In genomic region chr22:47862394-47862793, GRCh38 we compare ENCODE assay signal across 6 cellular contexts.
"Had no signal": no experiment of that assay in that cellular context is flagged by ENCODE, and none has a peak within 500 bp of the region (broad histone marks: within the 10 kb centered on the region; RNA-seq: fewer than 3 reads in every experiment).

No MANE protein-coding gene starts in this region.

- H3K4me1 Mint-ChIP-seq: IgD-negative memory B cell had no signal

- DNase-seq: IMR-90, KBM-7 had no signal

- ATAC-seq: HepG2, K562 had no signal

- H3K4me3 Mint-ChIP-seq: IgD-negative memory B cell had no signal

- H3K27ac Mint-ChIP-seq: IgD-negative memory B cell had no signal

- H3K27ac ChIP-seq: HL-60 had no signal

- H3K36me3 Mint-ChIP-seq: IgD-negative memory B cell had no signal

- H3K4me3 ChIP-seq: K562 had no signal
